Comparison of ENCODE assay signal across 1 cellular context in the genomic region with DNA sequence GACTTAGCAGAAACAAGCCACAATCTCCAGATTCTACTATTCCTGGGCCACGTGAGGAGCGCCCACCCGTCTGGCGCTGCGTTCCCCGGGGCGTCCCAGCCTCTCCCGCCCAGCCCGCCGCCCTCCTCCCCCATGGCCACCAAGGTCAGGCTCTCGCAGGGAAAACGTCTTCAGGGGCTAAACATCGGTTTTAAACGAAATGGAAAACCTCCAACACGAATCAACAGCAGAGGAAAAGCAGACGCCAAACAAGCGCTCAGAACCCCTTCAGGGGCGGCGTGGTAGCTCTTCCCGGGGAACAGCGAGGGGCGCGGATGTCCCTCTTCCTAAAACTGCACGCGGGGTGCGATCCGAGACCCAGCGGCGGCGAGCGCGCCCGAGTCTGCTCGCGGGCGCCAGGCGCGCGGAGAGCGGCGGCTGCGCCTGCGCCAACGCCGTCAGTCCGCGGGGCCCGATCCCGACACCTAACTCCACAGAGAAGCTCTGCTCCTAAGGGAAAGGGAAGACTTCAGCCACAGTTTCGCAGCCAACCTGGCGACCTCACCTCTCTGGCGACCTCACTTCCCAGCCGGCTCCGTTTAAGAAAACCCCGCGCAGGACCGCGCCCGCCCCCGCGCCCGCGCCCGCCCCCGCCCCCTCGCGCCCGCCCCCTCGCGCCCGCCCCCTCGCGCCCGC.
TF ChIP-seq lines count a peak whose summit lies in the region.

No MANE protein-coding gene starts in this region.

TF ChIP-seq in K562, 482 proteins besides CTCF, POLR2A, EP300 and RAD21 (continued from another document):
- TF ChIP-seq, protein P1, sequence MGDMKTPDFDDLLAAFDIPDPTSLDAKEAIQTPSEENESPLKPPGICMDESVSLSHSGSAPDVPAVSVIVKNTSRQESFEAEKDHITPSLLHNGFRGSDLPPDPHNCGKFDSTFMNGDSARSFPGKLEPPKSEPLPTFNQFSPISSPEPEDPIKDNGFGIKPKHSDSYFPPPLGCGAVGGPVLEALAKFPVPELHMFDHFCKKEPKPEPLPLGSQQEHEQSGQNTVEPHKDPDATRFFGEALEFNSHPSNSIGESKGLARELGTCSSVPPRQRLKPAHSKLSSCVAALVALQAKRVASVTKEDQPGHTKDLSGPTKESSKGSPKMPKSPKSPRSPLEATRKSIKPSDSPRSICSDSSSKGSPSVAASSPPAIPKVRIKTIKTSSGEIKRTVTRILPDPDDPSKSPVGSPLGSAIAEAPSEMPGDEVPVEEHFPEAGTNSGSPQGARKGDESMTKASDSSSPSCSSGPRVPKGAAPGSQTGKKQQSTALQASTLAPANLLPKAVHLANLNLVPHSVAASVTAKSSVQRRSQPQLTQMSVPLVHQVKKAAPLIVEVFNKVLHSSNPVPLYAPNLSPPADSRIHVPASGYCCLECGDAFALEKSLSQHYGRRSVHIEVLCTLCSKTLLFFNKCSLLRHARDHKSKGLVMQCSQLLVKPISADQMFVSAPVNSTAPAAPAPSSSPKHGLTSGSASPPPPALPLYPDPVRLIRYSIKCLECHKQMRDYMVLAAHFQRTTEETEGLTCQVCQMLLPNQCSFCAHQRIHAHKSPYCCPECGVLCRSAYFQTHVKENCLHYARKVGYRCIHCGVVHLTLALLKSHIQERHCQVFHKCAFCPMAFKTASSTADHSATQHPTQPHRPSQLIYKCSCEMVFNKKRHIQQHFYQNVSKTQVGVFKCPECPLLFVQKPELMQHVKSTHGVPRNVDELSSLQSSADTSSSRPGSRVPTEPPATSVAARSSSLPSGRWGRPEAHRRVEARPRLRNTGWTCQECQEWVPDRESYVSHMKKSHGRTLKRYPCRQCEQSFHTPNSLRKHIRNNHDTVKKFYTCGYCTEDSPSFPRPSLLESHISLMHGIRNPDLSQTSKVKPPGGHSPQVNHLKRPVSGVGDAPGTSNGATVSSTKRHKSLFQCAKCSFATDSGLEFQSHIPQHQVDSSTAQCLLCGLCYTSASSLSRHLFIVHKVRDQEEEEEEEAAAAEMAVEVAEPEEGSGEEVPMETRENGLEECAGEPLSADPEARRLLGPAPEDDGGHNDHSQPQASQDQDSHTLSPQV (IDR thresholded peaks at IDR 0.05), result no peak
- TF ChIP-seq SP2 (IDR thresholded peaks at IDR 0.05; ENCODE audit: extremely low read depth, low read depth, low read length, poor library complexity, severe bottlenecking) (no peak), SUPT5H (IDR thresholded peaks at IDR 0.05) (peak; percentile 12), NFXL1 (CRISPR knock-in tag; IDR thresholded peaks at IDR 0.05) (no peak), CCNT2 (IDR thresholded peaks at IDR 0.05; ENCODE audit: borderline replicate concordance, extremely low read depth, insufficient read length, low read depth, low read length) (peak; percentile 62), TARDBP (IDR thresholded peaks at IDR 0.05) (0 out of 2 replicates have a peak, but pooled peaks have one; percentile 39), HMGN3 (IDR thresholded peaks at IDR 0.05; ENCODE audit: borderline replicate concordance, extremely low read depth, insufficient read length, low read depth, low read length) (peak; percentile 31), GATAD2A (IDR thresholded peaks at IDR 0.05) (no peak), BCOR (IDR thresholded peaks at IDR 0.05) (no peak), NFIC (IDR thresholded peaks at IDR 0.05) (peak; percentile 72), MEIS2 (IDR thresholded peaks at IDR 0.05; ENCODE audit: partially characterized antibody) (peak; percentile 63), NCOA6 (IDR thresholded peaks at IDR 0.05) (peak; percentile 92), POLR2B (IDR thresholded peaks at IDR 0.05; ENCODE audit: low read depth, partially characterized antibody) (peak; percentile 40), POLR2H (tag; IDR thresholded peaks at IDR 0.05; ENCODE audit: low read depth) (peak; percentile 74; the same call in 1 of the 2 replicates), SRSF1 (IDR thresholded peaks at IDR 0.05; ENCODE audit: low read depth, low read length) (no peak), SIN3B (IDR thresholded peaks at IDR 0.05; ENCODE audit: low read depth) (peak; percentile 17; the same call in 1 of the 2 replicates), HNRNPLL (IDR thresholded peaks at IDR 0.05; ENCODE audit: low read depth, low read length, poor library complexity, severe bottlenecking) (peak; percentile 38), ZSCAN29 (IDR thresholded peaks at IDR 0.05) (peak; percentile 81), ZNF253 (CRISPR knock-in tag; conservative IDR thresholded peaks at IDR 0.05) (no peak), ASH1L (IDR thresholded peaks at IDR 0.05; ENCODE audit: borderline replicate concordance, low read depth, partially characterized antibody) (no peak), ZBTB7A (IDR thresholded peaks at IDR 0.05; ENCODE audit: borderline replicate concordance, control insufficient read depth, low read depth, low read length) (peak; percentile 17; the same call in 1 of the 2 replicates), SIRT6 (IDR thresholded peaks at IDR 0.05; ENCODE audit: low read depth, low read length) (no peak), MCM3 (IDR thresholded peaks at IDR 0.05) (no peak), TBP (optimal IDR thresholded peaks at IDR 0.05; ENCODE audit: low read depth, low read length) (peak; percentile 61), POLR2G (IDR thresholded peaks at IDR 0.05; ENCODE audit: low read depth, low read length) (peak; percentile 88), FIP1L1 (IDR thresholded peaks at IDR 0.05; ENCODE audit: low read depth, low read length, poor library complexity, severe bottlenecking) (peak; percentile 17), PHF8 (IDR thresholded peaks at IDR 0.05; ENCODE audit: borderline replicate concordance, low read length) (peak; percentile 58; the same call in 1 of the 2 replicates)
- TF ChIP-seq, protein P2, sequence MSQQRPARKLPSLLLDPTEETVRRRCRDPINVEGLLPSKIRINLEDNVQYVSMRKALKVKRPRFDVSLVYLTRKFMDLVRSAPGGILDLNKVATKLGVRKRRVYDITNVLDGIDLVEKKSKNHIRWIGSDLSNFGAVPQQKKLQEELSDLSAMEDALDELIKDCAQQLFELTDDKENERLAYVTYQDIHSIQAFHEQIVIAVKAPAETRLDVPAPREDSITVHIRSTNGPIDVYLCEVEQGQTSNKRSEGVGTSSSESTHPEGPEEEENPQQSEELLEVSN (IDR thresholded peaks at IDR 0.05; ENCODE audit: borderline replicate concordance in 1 of 2, extremely low read depth in 1 of 2, insufficient read depth in 1 of 2, insufficient read length in 1 of 2, low read depth in 1 of 2, low read length in 1 of 2, poor library complexity in 1 of 2, severe bottlenecking in 1 of 2), result peak; percentile 36 to 46
- TF ChIP-seq, protein P3, sequence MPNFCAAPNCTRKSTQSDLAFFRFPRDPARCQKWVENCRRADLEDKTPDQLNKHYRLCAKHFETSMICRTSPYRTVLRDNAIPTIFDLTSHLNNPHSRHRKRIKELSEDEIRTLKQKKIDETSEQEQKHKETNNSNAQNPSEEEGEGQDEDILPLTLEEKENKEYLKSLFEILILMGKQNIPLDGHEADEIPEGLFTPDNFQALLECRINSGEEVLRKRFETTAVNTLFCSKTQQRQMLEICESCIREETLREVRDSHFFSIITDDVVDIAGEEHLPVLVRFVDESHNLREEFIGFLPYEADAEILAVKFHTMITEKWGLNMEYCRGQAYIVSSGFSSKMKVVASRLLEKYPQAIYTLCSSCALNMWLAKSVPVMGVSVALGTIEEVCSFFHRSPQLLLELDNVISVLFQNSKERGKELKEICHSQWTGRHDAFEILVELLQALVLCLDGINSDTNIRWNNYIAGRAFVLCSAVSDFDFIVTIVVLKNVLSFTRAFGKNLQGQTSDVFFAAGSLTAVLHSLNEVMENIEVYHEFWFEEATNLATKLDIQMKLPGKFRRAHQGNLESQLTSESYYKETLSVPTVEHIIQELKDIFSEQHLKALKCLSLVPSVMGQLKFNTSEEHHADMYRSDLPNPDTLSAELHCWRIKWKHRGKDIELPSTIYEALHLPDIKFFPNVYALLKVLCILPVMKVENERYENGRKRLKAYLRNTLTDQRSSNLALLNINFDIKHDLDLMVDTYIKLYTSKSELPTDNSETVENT (CRISPR knock-in tag; IDR thresholded peaks at IDR 0.05), result peak; percentile 82; the same call in 1 of the 2 replicates
- TF ChIP-seq, protein P4, sequence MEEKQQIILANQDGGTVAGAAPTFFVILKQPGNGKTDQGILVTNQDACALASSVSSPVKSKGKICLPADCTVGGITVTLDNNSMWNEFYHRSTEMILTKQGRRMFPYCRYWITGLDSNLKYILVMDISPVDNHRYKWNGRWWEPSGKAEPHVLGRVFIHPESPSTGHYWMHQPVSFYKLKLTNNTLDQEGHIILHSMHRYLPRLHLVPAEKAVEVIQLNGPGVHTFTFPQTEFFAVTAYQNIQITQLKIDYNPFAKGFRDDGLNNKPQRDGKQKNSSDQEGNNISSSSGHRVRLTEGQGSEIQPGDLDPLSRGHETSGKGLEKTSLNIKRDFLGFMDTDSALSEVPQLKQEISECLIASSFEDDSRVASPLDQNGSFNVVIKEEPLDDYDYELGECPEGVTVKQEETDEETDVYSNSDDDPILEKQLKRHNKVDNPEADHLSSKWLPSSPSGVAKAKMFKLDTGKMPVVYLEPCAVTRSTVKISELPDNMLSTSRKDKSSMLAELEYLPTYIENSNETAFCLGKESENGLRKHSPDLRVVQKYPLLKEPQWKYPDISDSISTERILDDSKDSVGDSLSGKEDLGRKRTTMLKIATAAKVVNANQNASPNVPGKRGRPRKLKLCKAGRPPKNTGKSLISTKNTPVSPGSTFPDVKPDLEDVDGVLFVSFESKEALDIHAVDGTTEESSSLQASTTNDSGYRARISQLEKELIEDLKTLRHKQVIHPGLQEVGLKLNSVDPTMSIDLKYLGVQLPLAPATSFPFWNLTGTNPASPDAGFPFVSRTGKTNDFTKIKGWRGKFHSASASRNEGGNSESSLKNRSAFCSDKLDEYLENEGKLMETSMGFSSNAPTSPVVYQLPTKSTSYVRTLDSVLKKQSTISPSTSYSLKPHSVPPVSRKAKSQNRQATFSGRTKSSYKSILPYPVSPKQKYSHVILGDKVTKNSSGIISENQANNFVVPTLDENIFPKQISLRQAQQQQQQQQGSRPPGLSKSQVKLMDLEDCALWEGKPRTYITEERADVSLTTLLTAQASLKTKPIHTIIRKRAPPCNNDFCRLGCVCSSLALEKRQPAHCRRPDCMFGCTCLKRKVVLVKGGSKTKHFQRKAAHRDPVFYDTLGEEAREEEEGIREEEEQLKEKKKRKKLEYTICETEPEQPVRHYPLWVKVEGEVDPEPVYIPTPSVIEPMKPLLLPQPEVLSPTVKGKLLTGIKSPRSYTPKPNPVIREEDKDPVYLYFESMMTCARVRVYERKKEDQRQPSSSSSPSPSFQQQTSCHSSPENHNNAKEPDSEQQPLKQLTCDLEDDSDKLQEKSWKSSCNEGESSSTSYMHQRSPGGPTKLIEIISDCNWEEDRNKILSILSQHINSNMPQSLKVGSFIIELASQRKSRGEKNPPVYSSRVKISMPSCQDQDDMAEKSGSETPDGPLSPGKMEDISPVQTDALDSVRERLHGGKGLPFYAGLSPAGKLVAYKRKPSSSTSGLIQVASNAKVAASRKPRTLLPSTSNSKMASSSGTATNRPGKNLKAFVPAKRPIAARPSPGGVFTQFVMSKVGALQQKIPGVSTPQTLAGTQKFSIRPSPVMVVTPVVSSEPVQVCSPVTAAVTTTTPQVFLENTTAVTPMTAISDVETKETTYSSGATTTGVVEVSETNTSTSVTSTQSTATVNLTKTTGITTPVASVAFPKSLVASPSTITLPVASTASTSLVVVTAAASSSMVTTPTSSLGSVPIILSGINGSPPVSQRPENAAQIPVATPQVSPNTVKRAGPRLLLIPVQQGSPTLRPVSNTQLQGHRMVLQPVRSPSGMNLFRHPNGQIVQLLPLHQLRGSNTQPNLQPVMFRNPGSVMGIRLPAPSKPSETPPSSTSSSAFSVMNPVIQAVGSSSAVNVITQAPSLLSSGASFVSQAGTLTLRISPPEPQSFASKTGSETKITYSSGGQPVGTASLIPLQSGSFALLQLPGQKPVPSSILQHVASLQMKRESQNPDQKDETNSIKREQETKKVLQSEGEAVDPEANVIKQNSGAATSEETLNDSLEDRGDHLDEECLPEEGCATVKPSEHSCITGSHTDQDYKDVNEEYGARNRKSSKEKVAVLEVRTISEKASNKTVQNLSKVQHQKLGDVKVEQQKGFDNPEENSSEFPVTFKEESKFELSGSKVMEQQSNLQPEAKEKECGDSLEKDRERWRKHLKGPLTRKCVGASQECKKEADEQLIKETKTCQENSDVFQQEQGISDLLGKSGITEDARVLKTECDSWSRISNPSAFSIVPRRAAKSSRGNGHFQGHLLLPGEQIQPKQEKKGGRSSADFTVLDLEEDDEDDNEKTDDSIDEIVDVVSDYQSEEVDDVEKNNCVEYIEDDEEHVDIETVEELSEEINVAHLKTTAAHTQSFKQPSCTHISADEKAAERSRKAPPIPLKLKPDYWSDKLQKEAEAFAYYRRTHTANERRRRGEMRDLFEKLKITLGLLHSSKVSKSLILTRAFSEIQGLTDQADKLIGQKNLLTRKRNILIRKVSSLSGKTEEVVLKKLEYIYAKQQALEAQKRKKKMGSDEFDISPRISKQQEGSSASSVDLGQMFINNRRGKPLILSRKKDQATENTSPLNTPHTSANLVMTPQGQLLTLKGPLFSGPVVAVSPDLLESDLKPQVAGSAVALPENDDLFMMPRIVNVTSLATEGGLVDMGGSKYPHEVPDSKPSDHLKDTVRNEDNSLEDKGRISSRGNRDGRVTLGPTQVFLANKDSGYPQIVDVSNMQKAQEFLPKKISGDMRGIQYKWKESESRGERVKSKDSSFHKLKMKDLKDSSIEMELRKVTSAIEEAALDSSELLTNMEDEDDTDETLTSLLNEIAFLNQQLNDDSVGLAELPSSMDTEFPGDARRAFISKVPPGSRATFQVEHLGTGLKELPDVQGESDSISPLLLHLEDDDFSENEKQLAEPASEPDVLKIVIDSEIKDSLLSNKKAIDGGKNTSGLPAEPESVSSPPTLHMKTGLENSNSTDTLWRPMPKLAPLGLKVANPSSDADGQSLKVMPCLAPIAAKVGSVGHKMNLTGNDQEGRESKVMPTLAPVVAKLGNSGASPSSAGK (IDR thresholded peaks at IDR 0.05), result 0 out of 2 replicates have a peak, but pooled peaks have one; percentile 4
- TF ChIP-seq, protein P5, sequence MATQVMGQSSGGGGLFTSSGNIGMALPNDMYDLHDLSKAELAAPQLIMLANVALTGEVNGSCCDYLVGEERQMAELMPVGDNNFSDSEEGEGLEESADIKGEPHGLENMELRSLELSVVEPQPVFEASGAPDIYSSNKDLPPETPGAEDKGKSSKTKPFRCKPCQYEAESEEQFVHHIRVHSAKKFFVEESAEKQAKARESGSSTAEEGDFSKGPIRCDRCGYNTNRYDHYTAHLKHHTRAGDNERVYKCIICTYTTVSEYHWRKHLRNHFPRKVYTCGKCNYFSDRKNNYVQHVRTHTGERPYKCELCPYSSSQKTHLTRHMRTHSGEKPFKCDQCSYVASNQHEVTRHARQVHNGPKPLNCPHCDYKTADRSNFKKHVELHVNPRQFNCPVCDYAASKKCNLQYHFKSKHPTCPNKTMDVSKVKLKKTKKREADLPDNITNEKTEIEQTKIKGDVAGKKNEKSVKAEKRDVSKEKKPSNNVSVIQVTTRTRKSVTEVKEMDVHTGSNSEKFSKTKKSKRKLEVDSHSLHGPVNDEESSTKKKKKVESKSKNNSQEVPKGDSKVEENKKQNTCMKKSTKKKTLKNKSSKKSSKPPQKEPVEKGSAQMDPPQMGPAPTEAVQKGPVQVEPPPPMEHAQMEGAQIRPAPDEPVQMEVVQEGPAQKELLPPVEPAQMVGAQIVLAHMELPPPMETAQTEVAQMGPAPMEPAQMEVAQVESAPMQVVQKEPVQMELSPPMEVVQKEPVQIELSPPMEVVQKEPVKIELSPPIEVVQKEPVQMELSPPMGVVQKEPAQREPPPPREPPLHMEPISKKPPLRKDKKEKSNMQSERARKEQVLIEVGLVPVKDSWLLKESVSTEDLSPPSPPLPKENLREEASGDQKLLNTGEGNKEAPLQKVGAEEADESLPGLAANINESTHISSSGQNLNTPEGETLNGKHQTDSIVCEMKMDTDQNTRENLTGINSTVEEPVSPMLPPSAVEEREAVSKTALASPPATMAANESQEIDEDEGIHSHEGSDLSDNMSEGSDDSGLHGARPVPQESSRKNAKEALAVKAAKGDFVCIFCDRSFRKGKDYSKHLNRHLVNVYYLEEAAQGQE (CRISPR knock-in tag; IDR thresholded peaks at IDR 0.05; ENCODE audit: low read depth), result no peak
